ENCODE assay signal across 6 cellular contexts in genomic region chr4:94385452-94385851, GRCh38. TPM values are rescaled to one million over a fixed set of nuclear protein-coding genes. Genes with fewer than 3 reads are reported as not detected.
"Had no signal": no experiment of that assay in that cellular context is flagged by ENCODE, and none has a peak within 500 bp of the region (broad histone marks: within the 10 kb centered on the region; RNA-seq: fewer than 3 reads in every experiment).

No MANE protein-coding gene starts in this region.

RNA-seq across cellular contexts. Expression of gene HPGDS, which starts 42.8 kb away (rescaled TPM):
- total RNA-seq: GM23248, GM23338, H1, H4, H9, HFFc6 had no signal
- polyA plus RNA-seq: GM23248, GM23338, H1 had no signal
